Comparison of ENCODE assay signal across 8 cellular contexts in the genomic region with DNA sequence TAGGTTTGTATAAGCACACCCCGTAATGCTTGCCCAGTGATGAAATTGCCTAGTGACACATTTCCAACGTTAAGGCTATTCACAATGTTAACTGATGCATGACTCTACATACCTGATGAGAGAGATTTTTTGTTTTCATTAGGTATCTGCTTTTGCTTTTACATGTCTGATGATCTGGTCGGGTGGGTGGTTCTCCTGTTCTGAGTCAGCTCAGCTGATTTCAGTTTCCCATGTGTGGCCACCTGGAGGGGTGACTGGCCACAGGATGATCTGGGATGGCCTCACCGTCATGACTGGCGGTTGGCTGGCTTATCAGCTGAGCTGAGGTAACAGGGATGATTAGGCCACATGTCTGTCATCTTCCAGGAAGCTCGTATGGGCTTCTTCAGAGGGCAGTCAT. TPM values are rescaled to one million over a fixed set of nuclear protein-coding genes. Genes with fewer than 3 reads are reported as not detected.
DNase-seq lines count a peak whose midpoint lies in the region; ATAC-seq, FAIRE-seq and TF ChIP-seq lines count a peak whose summit lies in the region.

No MANE protein-coding gene starts in this region.

- no peaks in the 10 kb centered on the region for H3K27me3 Mint-ChIP-seq in astrocyte (ENCODE audit: low read depth, unreplicated experiment)

- POLR2A ChIA-PET in GM10248 (lab: Yijun Ruan, JAX) = interaction anchor here (0.9 kb wide), 1 partner anchor 113 kb away, joined by 3 read pairs; no protein-coding TSS in a partner anchor

- H3K4me1 Mint-ChIP-seq in astrocyte (ENCODE audit: low read depth, unreplicated experiment) = peaks cover 11% of the 10 kb centered on the region

- H3K36me3 ChIP-seq in astrocyte (ENCODE audit: insufficient read depth, low read length) (no peaks in the 10 kb centered on the region), vagina (no peaks in the 10 kb centered on the region)

- TF ChIP-seq CTCF in GM10248 (IDR thresholded peaks at IDR 0.05; ENCODE audit: control extremely low read depth, extremely low read depth, low read depth, missing control alignments) (no peak), astrocyte (IDR thresholded peaks at IDR 0.05; ENCODE audit: insufficient read depth, low read depth, low read length) (no peak), vagina (IDR thresholded peaks at IDR 0.05) (no peak)

- CTCF ChIA-PET in GM10248 (lab: Yijun Ruan, JAX) = interaction anchor here (0.9 to 2.6 kb wide), 8 partner anchors 10 to 624 kb away, joined by 3 to 7 read pairs (median 6); no protein-coding TSS in a partner anchor

- no peak overlapping the region for H3K4me3 ChIP-seq in astrocyte (ENCODE audit: insufficient read depth, low read depth, low read length)
- H3K4me3 ChIP-seq in vagina = no peak overlapping the region

- H3K9ac ChIP-seq in astrocyte (ENCODE audit: low read length) = no peak overlapping the region

- FAIRE-seq in astrocyte (lab: Jason Lieb, UNC) = no peak

- H4K20me1 ChIP-seq in astrocyte (ENCODE audit: insufficient read depth, low read length) = no peaks in the 10 kb centered on the region

- H3K36me3 Mint-ChIP-seq in astrocyte (ENCODE audit: low read depth, unreplicated experiment) = no peaks in the 10 kb centered on the region

- no peak for TF ChIP-seq POLR2A in vagina (IDR thresholded peaks at IDR 0.05)

- H3K27ac ChIP-seq in astrocyte (ENCODE audit: low read depth, low read length) = peak overlapping the region; percentile 8
- H3K27ac ChIP-seq in vagina = no peak overlapping the region

- intact Hi-C loops in vagina (cut with DNase I) = no loop called here

- H3K9me3 ChIP-seq in astrocyte (ENCODE audit: insufficient read depth, low read depth, low read length) (no peaks in the 10 kb centered on the region), vagina (no peaks in the 10 kb centered on the region)

- peak; percentile 95 for ATAC-seq in GM19468 (IDR thresholded peaks at IDR 0.05; ENCODE audit: extremely low read depth, unreplicated experiment)
- ATAC-seq in HG03460 (IDR thresholded peaks at IDR 0.05; ENCODE audit: unreplicated experiment) = peak; percentile 94

- no peaks in the 10 kb centered on the region for H3K79me2 ChIP-seq in astrocyte (ENCODE audit: insufficient read depth, low read length)

- H3K4me2 ChIP-seq in astrocyte (ENCODE audit: low read length) = peak overlapping the region; percentile 0

- H3K4me3 Mint-ChIP-seq in astrocyte (ENCODE audit: unreplicated experiment) = no peak overlapping the region

- no peak overlapping the region for H3K27ac Mint-ChIP-seq in astrocyte (ENCODE audit: unreplicated experiment)

- H3K27me3 ChIP-seq in astrocyte (ENCODE audit: insufficient read depth, low read length) (no peaks in the 10 kb centered on the region), vagina (no peaks in the 10 kb centered on the region)

- no peaks in the 10 kb centered on the region for H3K9me3 Mint-ChIP-seq in astrocyte (ENCODE audit: unreplicated experiment)

- H3K4me1 ChIP-seq in astrocyte (ENCODE audit: insufficient read depth, low read length) = no peaks in the 10 kb centered on the region
- no peaks in the 10 kb centered on the region for H3K4me1 ChIP-seq in vagina

- peak; percentile 75 for DNase-seq in GM10248 (ENCODE audit: extremely low spot score)
- DNase-seq in astrocyte (ENCODE audit: low read depth) = peak; percentile 67
- no peak for DNase-seq in NOMO-1 treated with DMSO at 0.1 percent for 48 hours (lab: John Stamatoyannopoulos, UW; ENCODE audit: unreplicated experiment)
- no peak for DNase-seq in cerebellum (ENCODE audit: low spot score)
- DNase-seq in cerebellar cortex (ENCODE audit: low spot score) = no peak
- no peak for DNase-seq in vagina (ENCODE audit: extremely low spot score in 2 of 2)

- no peak overlapping the region for H2AFZ ChIP-seq in astrocyte (ENCODE audit: low read depth, low read length)

RNA-seq across cellular contexts. Expression of a gene that starts 33.8 kb away (rescaled TPM):
- 6.8 and 8.5 TPM in 2 replicates for total RNA-seq in astrocyte
- 21.6 TPM for total RNA-seq in cerebellum
- total RNA-seq in vagina = 10.8 TPM

Comparison
In these comparisons a context has a peak if more than half of its experiments do, and no peak if none do; other contexts are left out.
1. DNase-seq: peak in GM10248 (single experiment) and astrocyte (single experiment); none in NOMO-1 treated with DMSO at 0.1 percent for 48 hours (single experiment), cerebellum (single experiment), cerebellar cortex (single experiment) and vagina (0 of 2).